In the genomic region with DNA sequence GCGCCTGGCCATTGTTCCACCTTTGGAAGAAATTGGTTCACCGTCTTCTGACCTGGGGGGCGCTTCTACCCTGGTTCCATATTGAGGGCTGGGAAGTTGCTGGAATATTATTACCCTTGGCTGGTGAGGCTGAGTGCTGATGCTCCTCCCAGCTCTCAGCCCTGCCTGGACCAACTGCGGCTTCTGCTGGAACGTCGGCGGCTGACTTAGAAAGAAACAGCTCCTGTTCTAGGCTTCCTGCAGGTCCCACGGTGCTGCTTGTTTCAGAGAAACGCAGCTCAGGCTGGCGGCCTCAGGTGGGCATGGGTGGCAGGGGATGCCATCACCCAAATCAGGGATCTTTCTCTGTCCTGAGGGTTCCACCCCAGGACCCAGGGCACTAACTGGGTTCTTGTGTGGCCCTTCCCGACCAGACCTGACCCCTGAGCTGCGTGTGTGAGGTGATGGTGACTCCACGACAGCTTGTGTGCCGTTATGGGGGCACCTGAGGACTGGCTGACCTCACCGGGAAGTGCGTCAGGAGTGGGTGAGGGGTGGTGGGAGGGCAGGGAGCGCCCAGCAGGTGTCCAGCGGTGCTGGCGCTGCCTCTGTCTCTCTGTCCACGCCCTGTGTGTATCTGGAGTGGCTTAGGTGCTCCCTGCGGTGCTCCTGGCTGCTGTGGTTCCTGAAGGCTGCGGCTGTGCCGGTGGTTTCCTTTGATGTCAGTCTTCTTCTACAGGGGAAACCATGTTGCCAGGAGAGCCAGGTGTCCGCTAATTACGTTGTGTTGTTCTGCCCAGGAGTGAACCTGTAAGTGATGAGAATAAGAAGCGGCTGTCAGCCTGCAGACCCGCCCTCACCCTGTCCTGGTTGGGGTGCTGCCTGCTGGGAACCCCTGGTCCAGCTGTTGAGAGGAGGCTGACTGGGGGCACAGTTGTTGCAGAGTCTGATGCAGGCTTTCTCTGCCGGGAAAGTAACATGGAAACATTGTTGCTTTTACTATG, we compare ENCODE assay signal across 1 cellular context.
TF ChIP-seq lines count a peak whose summit lies in the region.

No MANE protein-coding gene starts in this region.

TF ChIP-seq in IMR-90, 13 proteins besides CTCF, POLR2A, EP300 and RAD21:
- TF ChIP-seq BHLHE40 (IDR thresholded peaks at IDR 0.05; ENCODE audit: low read depth, low read length) (no peak), MXI1 (IDR thresholded peaks at IDR 0.05; ENCODE audit: borderline replicate concordance, low read depth, low read length) (no peak), ELK1 (IDR thresholded peaks at IDR 0.05; ENCODE audit: borderline replicate concordance, low read depth, low read length) (no peak), MAFK (IDR thresholded peaks at IDR 0.05; ENCODE audit: low read depth, low read length) (no peak), RFX5 (IDR thresholded peaks at IDR 0.05; ENCODE audit: low read depth, low read length) (no peak), RCOR1 (IDR thresholded peaks at IDR 0.05; ENCODE audit: insufficient replicate concordance, low read length) (no peak), CHD1 (IDR thresholded peaks at IDR 0.05; ENCODE audit: low read depth, low read length) (no peak), CEBPB (IDR thresholded peaks at IDR 0.05; ENCODE audit: low read depth, low read length) (no peak), SMC3 (IDR thresholded peaks at IDR 0.05; ENCODE audit: low read depth, low read length) (no peak), NFE2L2 (IDR thresholded peaks at IDR 0.05; ENCODE audit: low read depth, low read length) (no peak)
- TF ChIP-seq, protein P1, sequence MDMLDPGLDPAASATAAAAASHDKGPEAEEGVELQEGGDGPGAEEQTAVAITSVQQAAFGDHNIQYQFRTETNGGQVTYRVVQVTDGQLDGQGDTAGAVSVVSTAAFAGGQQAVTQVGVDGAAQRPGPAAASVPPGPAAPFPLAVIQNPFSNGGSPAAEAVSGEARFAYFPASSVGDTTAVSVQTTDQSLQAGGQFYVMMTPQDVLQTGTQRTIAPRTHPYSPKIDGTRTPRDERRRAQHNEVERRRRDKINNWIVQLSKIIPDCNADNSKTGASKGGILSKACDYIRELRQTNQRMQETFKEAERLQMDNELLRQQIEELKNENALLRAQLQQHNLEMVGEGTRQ (IDR thresholded peaks at IDR 0.05; ENCODE audit: low read depth, low read length): no peak
